ENCODE assay signal across 8 cellular contexts in the genomic region with DNA sequence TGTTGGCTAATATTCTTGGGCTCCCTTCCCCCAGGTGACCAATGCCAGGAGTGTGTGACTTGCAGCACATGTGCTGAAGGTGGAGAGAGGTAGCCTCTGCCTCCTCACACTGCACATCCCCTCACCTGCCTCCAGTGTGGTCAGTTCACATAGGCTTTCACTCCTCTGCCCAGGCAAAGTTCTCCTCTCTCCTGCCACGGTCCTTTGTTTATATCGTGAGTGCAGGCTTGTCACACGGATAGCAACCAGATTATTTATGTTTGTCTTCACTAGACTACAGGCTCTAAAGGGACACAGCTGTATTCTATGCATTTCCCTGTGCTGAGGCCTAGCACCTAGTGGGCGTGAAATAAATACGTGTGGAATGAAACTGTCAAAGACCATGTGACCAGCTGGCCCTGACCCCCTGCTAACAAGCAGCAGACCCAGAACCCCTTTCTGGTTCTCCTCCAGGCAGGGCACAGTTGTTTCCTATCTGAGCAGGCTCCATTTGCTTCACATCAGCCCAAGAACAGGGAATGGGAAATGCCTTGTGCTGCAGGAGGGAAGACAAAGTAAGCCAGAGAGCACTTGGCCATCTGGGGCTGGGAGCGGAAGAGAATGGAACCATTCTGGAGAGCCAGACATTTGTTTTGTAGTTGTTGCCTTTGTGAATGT. TPM values are rescaled to one million over a fixed set of nuclear protein-coding genes. Genes with fewer than 3 reads are reported as not detected.
A peak's percentile ranks its signal among the peaks of the same experiment; 100 is the strongest.
DNase-seq lines count a peak whose midpoint lies in the region; ATAC-seq, FAIRE-seq and TF ChIP-seq lines count a peak whose summit lies in the region.
"Had no signal": no experiment of that assay in that cellular context is flagged by ENCODE, and none has a peak within 500 bp of the region (broad histone marks: within the 10 kb centered on the region; RNA-seq: fewer than 3 reads in every experiment).

No MANE protein-coding gene starts in this region.

- H3K27me3 Mint-ChIP-seq in HFFc6 (ENCODE audit: insufficient read depth): peaks cover 10% of the 10 kb centered on the region
- peaks cover 19% of the 10 kb centered on the region for H3K27me3 Mint-ChIP-seq in activated naive CD8-positive, alpha-beta T cell treated with anti-CD3 and anti-CD28 coated beads for 36 hours
- H3K27me3 Mint-ChIP-seq in activated T-cell treated with anti-CD3 and anti-CD28 coated beads, Interleukin-2, amount 50 U/mL, for 4 hours (ENCODE audit: low read depth): peaks cover 27% of the 10 kb centered on the region

- 18% methylated on average over 6 of the region's 6 CpGs for whole genome bisulfite sequencing in K562 (ENCODE audit: insufficient coverage, low coverage, missing lambda C conversion rate)
- 21% methylated on average over 6 of the region's 6 CpGs for WGBS in smooth muscle cell (ENCODE audit: low lambda C conversion rate)

- DNase-seq in HFFc6 (peak; percentile 7), K562 (ENCODE audit: extremely low read depth in 1 of 4, low spot score in 3 of 4) (peak in 3 of 4 experiments; percentile 22 to 33 (median 25)), iris pigment epithelial cell (ENCODE audit: low read depth) (peak; percentile 2), smooth muscle cell (lab: John Stamatoyannopoulos, UW; ENCODE audit: unreplicated experiment) (no peak)
- DNase-seq in activated naive CD8-positive, alpha-beta T cell treated with anti-CD3 and anti-CD28 coated beads for 36 hours: no peak
- no peak for DNase-seq in activated T-cell treated with anti-CD3 and anti-CD28 coated beads, Interleukin-2, amount 50 U/mL, for 4 hours
- DNase-seq: immature natural killer cell had no signal

- CTCF ChIA-PET in K562 (lab: Yijun Ruan, JAX; ENCODE audit: low intra/inter-chr PET ratio): interaction anchor here (0.7 kb wide), 1 partner anchor 11 kb away, joined by 4 read pairs; no protein-coding TSS in a partner anchor

- POLR2A ChIA-PET in K562 (lab: Yijun Ruan, JAX): interaction anchor here (1.0 kb wide), 1 partner anchor 9 kb away, joined by 4 read pairs; no protein-coding TSS in a partner anchor

- no peak for TF ChIP-seq CTCF in HFFc6 (IDR thresholded peaks at IDR 0.05)
- no peak for TF ChIP-seq CTCF in K562 (IDR thresholded peaks at IDR 0.05 in 2 of 3, conservative IDR thresholded peaks at IDR 0.05 in 1 of 3; ENCODE audit: insufficient read depth in 2 of 3, low read depth in 1 of 3, low read length in 3 of 3)
- TF ChIP-seq CTCF in smooth muscle cell (IDR thresholded peaks at IDR 0.05; ENCODE audit: borderline replicate concordance, insufficient read depth, poor library complexity, severe bottlenecking): no peak

- intact Hi-C loops in K562 (cut with micrococcal nuclease): loop anchor here (5.0 kb wide), 1 partner anchor 76 kb away; the partner anchor contains the start of genes NFYA and OARD1

- no peak for FAIRE-seq in K562 (lab: Jason Lieb, UNC)

- no peak overlapping the region for H3K4me3 ChIP-seq in K562
- no peak overlapping the region for H3K4me3 ChIP-seq in smooth muscle cell

- H3K36me3 ChIP-seq in K562 (ENCODE audit: control insufficient read depth, insufficient read depth, low read length) (no peaks in the 10 kb centered on the region), smooth muscle cell (ENCODE audit: low read depth) (no peaks in the 10 kb centered on the region)

- H3K27ac Mint-ChIP-seq in HFFc6: peak overlapping the region; percentile 79
- H3K27ac Mint-ChIP-seq in activated naive CD8-positive, alpha-beta T cell treated with anti-CD3 and anti-CD28 coated beads for 36 hours: no peak overlapping the region

- peaks cover 7% of the 10 kb centered on the region for H3F3A ChIP-seq in smooth muscle cell (ENCODE audit: low read depth)

- H3K27ac ChIP-seq in K562 (ENCODE audit: extremely low read depth, low read depth, low read length): peak overlapping the region; percentile 11; the same call in 2 of the 3 replicates
- peak overlapping the region; percentile 89 for H3K27ac ChIP-seq in smooth muscle cell (ENCODE audit: low read depth)

- peak overlapping the region; percentile 76 for H2AFZ ChIP-seq in K562 (ENCODE audit: low read depth, low read length)
- H2AFZ ChIP-seq in smooth muscle cell (ENCODE audit: low read depth): peak overlapping the region; percentile 35

- no peak for TF ChIP-seq EP300 in K562 (IDR thresholded peaks at IDR 0.05; ENCODE audit: low read length)

- H3K4me1 Mint-ChIP-seq in HFFc6 (ENCODE audit: low read depth): peaks cover 17% of the 10 kb centered on the region
- no peaks in the 10 kb centered on the region for H3K4me1 Mint-ChIP-seq in activated naive CD8-positive, alpha-beta T cell treated with anti-CD3 and anti-CD28 coated beads for 36 hours
- H3K4me1 Mint-ChIP-seq in activated T-cell treated with anti-CD3 and anti-CD28 coated beads, Interleukin-2, amount 50 U/mL, for 4 hours (ENCODE audit: low read depth): no peaks in the 10 kb centered on the region
- H3K4me1 Mint-ChIP-seq: immature natural killer cell had no signal

- TF ChIP-seq POLR2A in K562 (conservative IDR thresholded peaks at IDR 0.05): no peak

- no peaks in the 10 kb centered on the region for H4K20me1 ChIP-seq in K562 (replicated peaks; ENCODE audit: control insufficient read depth, insufficient read depth, low read length)
- H4K20me1 ChIP-seq in smooth muscle cell (ENCODE audit: low read depth): no peaks in the 10 kb centered on the region

- H3K9me3 ChIP-seq in K562 (replicated peaks; ENCODE audit: control insufficient read depth, insufficient read depth, low read depth, low read length) (no peaks in the 10 kb centered on the region), smooth muscle cell (replicated peaks; ENCODE audit: low read depth) (no peaks in the 10 kb centered on the region)

- H3K9me1 ChIP-seq in K562 (ENCODE audit: control insufficient read depth, insufficient read depth, low read length): no peaks in the 10 kb centered on the region

- no peak for TF ChIP-seq RAD21 in K562 (CRISPR knock-in tag; conservative IDR thresholded peaks at IDR 0.05 in 1 of 2, IDR thresholded peaks at IDR 0.05 in 1 of 2)

- H3K4me3 Mint-ChIP-seq in HFFc6: no peak overlapping the region
- H3K4me3 Mint-ChIP-seq in activated naive CD8-positive, alpha-beta T cell treated with anti-CD3 and anti-CD28 coated beads for 36 hours: no peak overlapping the region
- H3K4me3 Mint-ChIP-seq in activated T-cell treated with anti-CD3 and anti-CD28 coated beads, Interleukin-2, amount 50 U/mL, for 4 hours: no peak overlapping the region
- H3K4me3 Mint-ChIP-seq: immature natural killer cell had no signal

- H3K27me3 ChIP-seq in K562 (ENCODE audit: control insufficient read depth in 2 of 2, insufficient read depth in 2 of 2, low read length in 2 of 2): peaks cover 5 to 8% of the 10 kb centered on the region in 2 experiments; a peak in 4 of 5 replicates
- no peaks in the 10 kb centered on the region for H3K27me3 ChIP-seq in smooth muscle cell (ENCODE audit: low read depth)

- H3K4me2 ChIP-seq in K562 (ENCODE audit: insufficient read depth, low read length): peak overlapping the region; percentile 66
- peak overlapping the region; percentile 53 for H3K4me2 ChIP-seq in smooth muscle cell

- ATAC-seq in K562 (peak; percentile 36), GM18861 (IDR thresholded peaks at IDR 0.05; ENCODE audit: unreplicated experiment) (no peak)
- ATAC-seq in activated T-cell treated with anti-CD3 and anti-CD28 coated beads, Interleukin-2, amount 50 U/mL, for 4 hours: no peak

- H3K79me2 ChIP-seq in K562 (ENCODE audit: control insufficient read depth, insufficient read depth, low read length): no peaks in the 10 kb centered on the region
- H3K79me2 ChIP-seq in smooth muscle cell (ENCODE audit: low read depth): no peaks in the 10 kb centered on the region

- H3K36me3 Mint-ChIP-seq in HFFc6 (ENCODE audit: low read depth): no peaks in the 10 kb centered on the region
- no peaks in the 10 kb centered on the region for H3K36me3 Mint-ChIP-seq in activated naive CD8-positive, alpha-beta T cell treated with anti-CD3 and anti-CD28 coated beads for 36 hours
- no peaks in the 10 kb centered on the region for H3K36me3 Mint-ChIP-seq in activated T-cell treated with anti-CD3 and anti-CD28 coated beads, Interleukin-2, amount 50 U/mL, for 4 hours (ENCODE audit: insufficient read depth)
- H3K36me3 Mint-ChIP-seq: immature natural killer cell had no signal

- in situ Hi-C loops in K562 (cut with MboI): no loop called here

- H3K9ac ChIP-seq in K562 (ENCODE audit: insufficient read depth in 1 of 2, low read depth in 2 of 2, low read length in 2 of 2): peak overlapping the region in 1 of 2 experiments; percentile 7; a peak in 1 of 4 replicates
- peak overlapping the region; percentile 51 for H3K9ac ChIP-seq in smooth muscle cell (ENCODE audit: low read depth)

- no peaks in the 10 kb centered on the region for H3K9me3 Mint-ChIP-seq in HFFc6
- H3K9me3 Mint-ChIP-seq in activated naive CD8-positive, alpha-beta T cell treated with anti-CD3 and anti-CD28 coated beads for 36 hours: no peaks in the 10 kb centered on the region
- no peaks in the 10 kb centered on the region for H3K9me3 Mint-ChIP-seq in activated T-cell treated with anti-CD3 and anti-CD28 coated beads, Interleukin-2, amount 50 U/mL, for 4 hours
- H3K9me3 Mint-ChIP-seq: immature natural killer cell had no signal

- no TSS peak for BruUV-seq in K562 (replicated peaks; lab: Mats Ljungman, UMichigan)

- H3K4me1 ChIP-seq in K562 (replicated peaks in 1 of 2; ENCODE audit: control insufficient read depth in 2 of 2, insufficient read depth in 2 of 2, low read length in 2 of 2) (peaks cover 13 to 27% of the 10 kb centered on the region in 2 experiments; a peak in 4 of 5 replicates), smooth muscle cell (ENCODE audit: low read depth) (peaks cover 25% of the 10 kb centered on the region)

RNA-seq across cellular contexts. Expression of gene UNC5CL, which starts 42.3 kb away (rescaled TPM):
- total RNA-seq in HFFc6 (2021; fragmentation: NEBNext Ultra II Directional; extraction: Animal tissue kit (Norgen Biotek cat#: 25700)): not detected
- total RNA-seq in K562 (2011; cell fraction: chromatin; rRNA removed; ENCODE audit: low replicate concordance): 2.7 and 3.1 TPM in 2 replicates
- total RNA-seq in K562 (2011; cell fraction: nucleolus; rRNA removed): 1.6 and 2.0 TPM in 2 replicates
- total RNA-seq in K562 (2011; cell fraction: nucleoplasm; rRNA removed): 2.5 and 3.7 TPM in 2 replicates
- total RNA-seq in K562 (2014; rRNA removed) (0.33 and 0.95 TPM in 2 replicates), K562 (2014; rRNA removed; fragmentation: Illumina TruSeq; extraction: Trizol) (0.35 and 0.40 TPM in 2 replicates), K562 (2015; rRNA removed; fragmentation: Illumina TruSeq; extraction: Trizol) (0.33 and 0.53 TPM in 2 replicates), K562 (2021) (0.64 and 0.78 TPM in 2 replicates), smooth muscle cell (0.63 and 3.4 TPM in 2 replicates)
- polyA plus RNA-seq in K562 (2011; rRNA removed) (0.82 and 1.7 TPM in 2 replicates), K562 (2014; fragmentation: Illumina TruSeq; extraction: Trizol) (0.59 and 0.80 TPM in 2 replicates), K562 (2014; fragmentation: Nextera tagmentation; extraction: Ambion mirVana) (under 1 TPM in 1 of 2 experiments, not detected in 1; 0.07 TPM), K562 (2014; rRNA removed) (1.8 TPM in 2 replicates), smooth muscle cell (1.1 and 1.3 TPM in 2 replicates)
- 0.72 and 1.2 TPM in 2 replicates for polyA plus RNA-seq in K562 (2011; cell fraction: cytosol; rRNA removed)
- 7.8 and 9.9 TPM in 2 replicates for polyA plus RNA-seq in K562 (2011; cell fraction: nucleus; rRNA removed)
- polyA plus RNA-seq in K562 (2012): 0.70 and 2.4 TPM in 2 replicates
- 0.21 and 0.39 TPM in 2 replicates for polyA minus RNA-seq in K562 (2011; rRNA and poly(A)+ RNA removed)
- not detected in 2 replicates for polyA minus RNA-seq in K562 (2011; cell fraction: cytosol; rRNA and poly(A)+ RNA removed)
- polyA minus RNA-seq in K562 (2011; cell fraction: nucleus; rRNA and poly(A)+ RNA removed): 1.5 and 2.4 TPM in 2 replicates
- total RNA-seq in activated naive CD8-positive, alpha-beta T cell treated with anti-CD3 and anti-CD28 coated beads for 36 hours: 1 to 10 TPM; 1.3 to 1.7 TPM
- total RNA-seq in activated T-cell treated with anti-CD3 and anti-CD28 coated beads, Interleukin-2, amount 50 U/mL, for 4 hours: 1 to 10 TPM; 1.0 to 1.4 (median 1.4) TPM

RNA-seq across cellular contexts. Expression of gene TSPO2, which starts 45.5 kb away (rescaled TPM):
- not detected for total RNA-seq in HFFc6 (2021; fragmentation: NEBNext Ultra II Directional; extraction: Animal tissue kit (Norgen Biotek cat#: 25700))
- not detected in 2 replicates for total RNA-seq in K562 (2011; cell fraction: chromatin; rRNA removed; ENCODE audit: low replicate concordance)
- total RNA-seq in K562 (2011; cell fraction: nucleolus; rRNA removed): not detected in 2 replicates
- not detected in 2 replicates for total RNA-seq in K562 (2011; cell fraction: nucleoplasm; rRNA removed)
- total RNA-seq in K562 (2014; rRNA removed) (not detected in 2 replicates), K562 (2014; rRNA removed; fragmentation: Illumina TruSeq; extraction: Trizol) (not detected in 2 replicates), K562 (2015; rRNA removed; fragmentation: Illumina TruSeq; extraction: Trizol) (not detected in 2 replicates), K562 (2021) (not detected in 2 replicates), smooth muscle cell (not detected in 2 replicates)
- polyA plus RNA-seq in K562 (2011; rRNA removed) (0.12 TPM in 1 of 2 replicates, not detected in the other), K562 (2014; fragmentation: Illumina TruSeq; extraction: Trizol) (not detected in 2 replicates), K562 (2014; fragmentation: Nextera tagmentation; extraction: Ambion mirVana) (not detected), K562 (2014; rRNA removed) (not detected in 2 replicates), smooth muscle cell (not detected in 2 replicates)
- not detected in 2 replicates for polyA plus RNA-seq in K562 (2011; cell fraction: cytosol; rRNA removed)
- polyA plus RNA-seq in K562 (2011; cell fraction: nucleus; rRNA removed): not detected in 2 replicates
- polyA plus RNA-seq in K562 (2012): 0.19 TPM in 1 of 2 replicates, not detected in the other
- polyA minus RNA-seq in K562 (2011; rRNA and poly(A)+ RNA removed): not detected in 2 replicates
- not detected in 2 replicates for polyA minus RNA-seq in K562 (2011; cell fraction: cytosol; rRNA and poly(A)+ RNA removed)
- polyA minus RNA-seq in K562 (2011; cell fraction: nucleus; rRNA and poly(A)+ RNA removed): not detected in 2 replicates
- not detected for total RNA-seq in activated naive CD8-positive, alpha-beta T cell treated with anti-CD3 and anti-CD28 coated beads for 36 hours
- total RNA-seq in activated T-cell treated with anti-CD3 and anti-CD28 coated beads, Interleukin-2, amount 50 U/mL, for 4 hours: not detected
- polyA plus RNA-seq: immature natural killer cell had no signal

RNA-seq across cellular contexts. Expression of gene APOBEC2, which starts 56.3 kb away (rescaled TPM):
- not detected for total RNA-seq in HFFc6 (2021; fragmentation: NEBNext Ultra II Directional; extraction: Animal tissue kit (Norgen Biotek cat#: 25700))
- total RNA-seq in K562 (2011; cell fraction: chromatin; rRNA removed; ENCODE audit: low replicate concordance): not detected in 2 replicates
- total RNA-seq in K562 (2011; cell fraction: nucleolus; rRNA removed): not detected in 2 replicates
- total RNA-seq in K562 (2011; cell fraction: nucleoplasm; rRNA removed): not detected in 2 replicates
- not detected in 2 replicates for total RNA-seq in K562 (2014; rRNA removed)
- not detected in 2 replicates for total RNA-seq in K562 (2014; rRNA removed; fragmentation: Illumina TruSeq; extraction: Trizol)
- total RNA-seq in K562 (2015; rRNA removed; fragmentation: Illumina TruSeq; extraction: Trizol): not detected in 2 replicates
- total RNA-seq in K562 (2021): not detected in 2 replicates
- polyA plus RNA-seq in K562 (2011; rRNA removed): not detected in 2 replicates
- polyA plus RNA-seq in K562 (2011; cell fraction: cytosol; rRNA removed): not detected in 2 replicates
- not detected in 2 replicates for polyA plus RNA-seq in K562 (2011; cell fraction: nucleus; rRNA removed)
- polyA plus RNA-seq in K562 (2012): 0.10 and 0.61 TPM in 2 replicates
- not detected in 2 replicates for polyA plus RNA-seq in K562 (2014; fragmentation: Illumina TruSeq; extraction: Trizol)
- 1 to 10 TPM in 1 of 2 experiments, under 1 TPM in 1; 0.25 to 1.6 TPM for polyA plus RNA-seq in K562 (2014; fragmentation: Nextera tagmentation; extraction: Ambion mirVana)
- polyA plus RNA-seq in K562 (2014; rRNA removed): not detected in 2 replicates
- not detected in 2 replicates for polyA minus RNA-seq in K562 (2011; rRNA and poly(A)+ RNA removed)
- polyA minus RNA-seq in K562 (2011; cell fraction: cytosol; rRNA and poly(A)+ RNA removed): not detected in 2 replicates
- polyA minus RNA-seq in K562 (2011; cell fraction: nucleus; rRNA and poly(A)+ RNA removed): not detected in 2 replicates
- 1.0 TPM in 1 of 2 replicates, not detected in the other for total RNA-seq in smooth muscle cell
- polyA plus RNA-seq in smooth muscle cell: 1.2 and 1.6 TPM in 2 replicates
- total RNA-seq in activated naive CD8-positive, alpha-beta T cell treated with anti-CD3 and anti-CD28 coated beads for 36 hours: not detected
- not detected for total RNA-seq in activated T-cell treated with anti-CD3 and anti-CD28 coated beads, Interleukin-2, amount 50 U/mL, for 4 hours

Comparison
In these comparisons a context has a peak if more than half of its experiments do, and no peak if none do; other contexts are left out.
1. DNase-seq: peak in HFFc6 (single experiment), K562 (3 of 4) and iris pigment epithelial cell (single experiment); none in smooth muscle cell (single experiment), activated naive CD8-positive, alpha-beta T cell treated with anti-CD3 and anti-CD28 coated beads for 36 hours (single experiment) and activated T-cell treated with anti-CD3 and anti-CD28 coated beads, Interleukin-2, amount 50 U/mL, for 4 hours (single experiment).